8 cellular contexts compared by ENCODE assay signal in genomic region chr2:174013310-174013751, GRCh38. TPM values are rescaled to one million over a fixed set of nuclear protein-coding genes. Genes with fewer than 3 reads are reported as not detected.
DNase-seq lines count a peak whose midpoint lies in the region; ATAC-seq and TF ChIP-seq lines count a peak whose summit lies in the region.

No MANE protein-coding gene starts in this region.

- H3K4me1 ChIP-seq in osteoblast (ENCODE audit: insufficient read depth, low read length), result peaks cover 38% of the 10 kb centered on the region

- peak overlapping the region; percentile 82 for H3K4me2 ChIP-seq in osteoblast (ENCODE audit: insufficient read depth, low read length)

- no peaks in the 10 kb centered on the region for H3K27me3 Mint-ChIP-seq in glutamatergic neuron (ENCODE audit: unreplicated experiment)

- H3K79me2 ChIP-seq in osteoblast (ENCODE audit: insufficient read depth, low read length), result no peaks in the 10 kb centered on the region

- H2AFZ ChIP-seq in osteoblast (ENCODE audit: low read length), result peak overlapping the region; percentile 95

- CTCF ChIA-PET in BJ (lab: Yijun Ruan, JAX), result interaction anchor here (3.6 kb wide), 1 partner anchor 12 kb away, joined by 10 read pairs; no protein-coding TSS in a partner anchor

- H3K36me3 Mint-ChIP-seq in glutamatergic neuron (ENCODE audit: unreplicated experiment), result no peaks in the 10 kb centered on the region

- ATAC-seq in GM21360 (IDR thresholded peaks at IDR 0.05; ENCODE audit: unreplicated experiment) (no peak), HG03565 (IDR thresholded peaks at IDR 0.05; ENCODE audit: unreplicated experiment) (no peak), GM21423 (IDR thresholded peaks at IDR 0.05; ENCODE audit: unreplicated experiment) (no peak)

- POLR2A ChIA-PET in BJ (lab: Charles Lee), result no interaction called here

- H3K27ac ChIP-seq in osteoblast (ENCODE audit: low read depth, low read length) (peak overlapping the region; percentile 83), WERI-Rb-1 (no peak overlapping the region)

- H3K4me3 ChIP-seq in BJ (ENCODE audit: low read depth, low read length), result peak overlapping the region; percentile 37
- peak overlapping the region; percentile 45 for H3K4me3 ChIP-seq in WI38 (ENCODE audit: low read depth, low read length)
- peak overlapping the region; percentile 75 for H3K4me3 ChIP-seq in osteoblast (ENCODE audit: insufficient read depth, low read length)
- H3K4me3 ChIP-seq in WERI-Rb-1 (ENCODE audit: low read depth, low read length), result no peak overlapping the region

- peak overlapping the region; percentile 23 for H3K4me3 Mint-ChIP-seq in glutamatergic neuron (ENCODE audit: unreplicated experiment)

- H3K9me3 ChIP-seq in osteoblast (ENCODE audit: low read depth, low read length), result no peaks in the 10 kb centered on the region
- no peaks in the 10 kb centered on the region for H3K9me3 ChIP-seq in WERI-Rb-1 (ENCODE audit: severe bottlenecking)

- no peaks in the 10 kb centered on the region for H3K36me3 ChIP-seq in BJ (ENCODE audit: control insufficient read depth, insufficient read depth, low read length)
- H3K36me3 ChIP-seq in osteoblast (ENCODE audit: insufficient read depth, low read length), result no peaks in the 10 kb centered on the region
- H3K36me3 ChIP-seq in WERI-Rb-1, result no peaks in the 10 kb centered on the region

- H4K20me1 ChIP-seq in osteoblast (ENCODE audit: insufficient read depth, low read length), result no peaks in the 10 kb centered on the region

- H3K27ac Mint-ChIP-seq in glutamatergic neuron (ENCODE audit: unreplicated experiment), result peak overlapping the region; percentile 11

- peaks cover 2% of the 10 kb centered on the region for H3K9me3 Mint-ChIP-seq in glutamatergic neuron (ENCODE audit: unreplicated experiment)

- TF ChIP-seq CTCF in BJ (IDR thresholded peaks at IDR 0.05; ENCODE audit: insufficient read depth, low read depth, low read length), result no peak
- no peak for TF ChIP-seq CTCF in WI38 (IDR thresholded peaks at IDR 0.05; ENCODE audit: low read depth, low read length)
- no peak for TF ChIP-seq CTCF in glutamatergic neuron (IDR thresholded peaks at IDR 0.05; ENCODE audit: partially characterized antibody, unreplicated experiment)
- TF ChIP-seq CTCF in osteoblast (IDR thresholded peaks at IDR 0.05; ENCODE audit: extremely low read depth, low read depth, low read length), result no peak
- TF ChIP-seq CTCF in WERI-Rb-1 (IDR thresholded peaks at IDR 0.05; ENCODE audit: low read depth, low read length), result no peak

- H3K27me3 ChIP-seq in BJ (ENCODE audit: control insufficient read depth, insufficient read depth, low read length) (no peaks in the 10 kb centered on the region), osteoblast (ENCODE audit: insufficient read depth, low read length) (no peaks in the 10 kb centered on the region), WERI-Rb-1 (ENCODE audit: insufficient read depth, low read depth, severe bottlenecking) (no peaks in the 10 kb centered on the region)

- no peak for DNase-seq in BJ (ENCODE audit: low read depth)
- DNase-seq in glutamatergic neuron, result peak; percentile 18
- peak; percentile 87 for DNase-seq in osteoblast (ENCODE audit: insufficient read length, low spot score, missing footprints)
- DNase-seq in WERI-Rb-1, result no peak

- H3K4me1 Mint-ChIP-seq in glutamatergic neuron (ENCODE audit: low read depth, unreplicated experiment), result peaks cover 21% of the 10 kb centered on the region

RNA-seq across cellular contexts. Expression of gene SP3, which starts 48.2 kb away (rescaled TPM):
- polyA plus RNA-seq in BJ (2011; rRNA removed), result 33.2 and 50.0 TPM in 2 replicates
- 41.2 and 44.3 TPM in 2 replicates for polyA minus RNA-seq in BJ (2011; rRNA and poly(A)+ RNA removed)
- total RNA-seq in glutamatergic neuron (ENCODE audit: unreplicated experiment), result 79.9 TPM
- 113 and 122 TPM in 2 replicates for total RNA-seq in osteoblast

Comparison
In these comparisons a context has a peak if more than half of its experiments do, and no peak if none do; other contexts are left out.
1. DNase-seq: peak in glutamatergic neuron (single experiment) and osteoblast (single experiment); none in BJ (single experiment) and WERI-Rb-1 (single experiment).